1 cellular context compared by ENCODE assay signal in the genomic region with DNA sequence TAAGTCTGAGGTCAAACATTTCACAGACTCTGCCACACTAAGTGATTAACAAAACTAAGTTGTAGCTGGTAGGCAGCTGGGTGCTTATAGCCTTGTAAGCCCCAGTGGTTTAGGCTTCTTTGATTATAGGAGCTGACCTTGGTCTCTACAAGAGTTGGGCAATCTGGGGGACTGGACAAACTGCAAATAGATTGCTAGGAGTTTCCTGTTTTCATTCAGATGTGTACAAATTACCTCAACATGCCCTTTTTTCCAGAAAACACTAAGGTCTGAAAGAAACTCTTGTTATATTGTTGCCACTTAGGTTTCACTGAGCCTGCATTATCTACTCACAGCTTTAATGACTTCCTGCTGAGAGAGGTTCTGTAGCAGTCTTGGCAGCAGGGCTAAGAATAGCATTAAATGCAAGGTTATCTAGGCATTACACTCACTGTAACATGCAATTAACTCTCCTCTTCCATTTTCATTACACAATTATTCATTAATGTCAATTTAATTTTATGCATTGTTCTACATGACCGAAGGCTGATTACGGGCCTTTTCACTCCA.
TF ChIP-seq lines count a peak whose summit lies in the region.

No MANE protein-coding gene starts in this region.

TF ChIP-seq in HepG2, 621 proteins besides CTCF, POLR2A, EP300 and RAD21 (continued from another document and continues in another):
- TF ChIP-seq, protein P1, sequence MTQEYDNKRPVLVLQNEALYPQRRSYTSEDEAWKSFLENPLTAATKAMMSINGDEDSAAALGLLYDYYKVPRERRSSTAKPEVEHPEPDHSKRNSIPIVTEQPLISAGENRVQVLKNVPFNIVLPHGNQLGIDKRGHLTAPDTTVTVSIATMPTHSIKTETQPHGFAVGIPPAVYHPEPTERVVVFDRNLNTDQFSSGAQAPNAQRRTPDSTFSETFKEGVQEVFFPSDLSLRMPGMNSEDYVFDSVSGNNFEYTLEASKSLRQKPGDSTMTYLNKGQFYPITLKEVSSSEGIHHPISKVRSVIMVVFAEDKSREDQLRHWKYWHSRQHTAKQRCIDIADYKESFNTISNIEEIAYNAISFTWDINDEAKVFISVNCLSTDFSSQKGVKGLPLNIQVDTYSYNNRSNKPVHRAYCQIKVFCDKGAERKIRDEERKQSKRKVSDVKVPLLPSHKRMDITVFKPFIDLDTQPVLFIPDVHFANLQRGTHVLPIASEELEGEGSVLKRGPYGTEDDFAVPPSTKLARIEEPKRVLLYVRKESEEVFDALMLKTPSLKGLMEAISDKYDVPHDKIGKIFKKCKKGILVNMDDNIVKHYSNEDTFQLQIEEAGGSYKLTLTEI (CRISPR knock-in tag; conservative IDR thresholded peaks at IDR 0.05), result no peak
- TF ChIP-seq, protein P2, sequence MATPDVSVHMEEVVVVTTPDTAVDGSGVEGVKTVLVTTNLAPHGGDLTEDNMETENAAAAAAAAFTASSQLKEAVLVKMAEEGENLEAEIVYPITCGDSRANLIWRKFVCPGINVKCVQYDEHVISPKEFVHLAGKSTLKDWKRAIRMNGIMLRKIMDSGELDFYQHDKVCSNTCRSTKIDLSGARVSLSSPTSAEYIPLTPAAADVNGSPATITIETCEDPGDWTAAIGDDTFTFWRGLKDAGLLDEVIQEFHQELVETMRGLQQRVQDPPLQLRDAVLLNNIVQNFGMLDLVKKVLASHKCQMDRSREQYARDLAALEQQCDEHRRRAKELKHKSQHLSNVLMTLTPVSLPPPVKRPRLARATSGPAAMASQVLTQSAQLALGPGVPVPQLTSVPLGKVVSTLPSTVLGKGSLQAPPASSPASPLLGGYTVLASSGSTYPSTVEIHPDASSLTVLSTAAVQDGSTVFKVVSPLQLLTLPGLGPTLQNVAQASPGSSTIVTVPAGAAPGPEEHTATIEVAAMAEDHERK (CRISPR knock-in tag; IDR thresholded peaks at IDR 0.05; ENCODE audit: low read depth), result no peak
- TF ChIP-seq RAD51 (IDR thresholded peaks at IDR 0.05; ENCODE audit: borderline replicate concordance), result no peak
- no peak for TF ChIP-seq ZC3H4 (CRISPR knock-in tag; IDR thresholded peaks at IDR 0.05; ENCODE audit: borderline replicate concordance)
- TF ChIP-seq GFI1 (CRISPR knock-in tag; IDR thresholded peaks at IDR 0.05; ENCODE audit: borderline replicate concordance), result peak; percentile 49; the same call in 1 of the 2 replicates
- TF ChIP-seq RBAK (CRISPR knock-in tag; IDR thresholded peaks at IDR 0.05), result 0 out of 2 replicates have a peak, but pooled peaks have one; percentile 30
- TF ChIP-seq ZNF629 (CRISPR knock-in tag; conservative IDR thresholded peaks at IDR 0.05), result no peak
- no peak for TF ChIP-seq ARNT (IDR thresholded peaks at IDR 0.05)
- TF ChIP-seq, protein P3, sequence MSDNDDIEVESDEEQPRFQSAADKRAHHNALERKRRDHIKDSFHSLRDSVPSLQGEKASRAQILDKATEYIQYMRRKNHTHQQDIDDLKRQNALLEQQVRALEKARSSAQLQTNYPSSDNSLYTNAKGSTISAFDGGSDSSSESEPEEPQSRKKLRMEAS (IDR thresholded peaks at IDR 0.05), result 0 out of 2 replicates have a peak, but pooled peaks have one; percentile 21
- no peak for TF ChIP-seq RNF2 (conservative IDR thresholded peaks at IDR 0.05; ENCODE audit: low read depth)
- no peak for TF ChIP-seq ZFP37 (CRISPR knock-in tag; IDR thresholded peaks at IDR 0.05; ENCODE audit: borderline replicate concordance)
- TF ChIP-seq, protein P4, sequence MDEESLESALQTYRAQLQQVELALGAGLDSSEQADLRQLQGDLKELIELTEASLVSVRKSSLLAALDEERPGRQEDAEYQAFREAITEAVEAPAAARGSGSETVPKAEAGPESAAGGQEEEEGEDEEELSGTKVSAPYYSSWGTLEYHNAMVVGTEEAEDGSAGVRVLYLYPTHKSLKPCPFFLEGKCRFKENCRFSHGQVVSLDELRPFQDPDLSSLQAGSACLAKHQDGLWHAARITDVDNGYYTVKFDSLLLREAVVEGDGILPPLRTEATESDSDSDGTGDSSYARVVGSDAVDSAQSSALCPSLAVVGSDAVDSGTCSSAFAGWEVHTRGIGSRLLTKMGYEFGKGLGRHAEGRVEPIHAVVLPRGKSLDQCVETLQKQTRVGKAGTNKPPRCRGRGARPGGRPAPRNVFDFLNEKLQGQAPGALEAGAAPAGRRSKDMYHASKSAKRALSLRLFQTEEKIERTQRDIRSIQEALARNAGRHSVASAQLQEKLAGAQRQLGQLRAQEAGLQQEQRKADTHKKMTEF (CRISPR knock-in tag; IDR thresholded peaks at IDR 0.05), result peak; percentile 90
- TF ChIP-seq AKAP8 (CRISPR knock-in tag; IDR thresholded peaks at IDR 0.05), result no peak; the same call in 1 of the 2 replicates
- TF ChIP-seq ZNF354B (CRISPR knock-in tag; IDR thresholded peaks at IDR 0.05), result no peak
- TF ChIP-seq TP53 (CRISPR knock-in tag; conservative IDR thresholded peaks at IDR 0.05), result peak; percentile 35; the same call in 1 of the 2 replicates
- TF ChIP-seq ZNF333 (CRISPR knock-in tag; IDR thresholded peaks at IDR 0.05; ENCODE audit: borderline replicate concordance), result no peak
- TF ChIP-seq ZNF670 (CRISPR knock-in tag; IDR thresholded peaks at IDR 0.05; ENCODE audit: borderline replicate concordance), result no peak
- TF ChIP-seq ZFP36L2 (CRISPR knock-in tag; IDR thresholded peaks at IDR 0.05), result no peak
- no peak for TF ChIP-seq ZNF781 (CRISPR knock-in tag; IDR thresholded peaks at IDR 0.05; ENCODE audit: borderline replicate concordance, not compliant biosample characterization)
- no peak for TF ChIP-seq ZNF749 (CRISPR knock-in tag; IDR thresholded peaks at IDR 0.05; ENCODE audit: borderline replicate concordance)
- peak; percentile 69; the same call in 1 of the 2 replicates for TF ChIP-seq ZNF205 (CRISPR knock-in tag; IDR thresholded peaks at IDR 0.05)
- peak; percentile 93 for TF ChIP-seq ELF3 (CRISPR knock-in tag; IDR thresholded peaks at IDR 0.05)
- TF ChIP-seq GPN1 (CRISPR knock-in tag; IDR thresholded peaks at IDR 0.05; ENCODE audit: borderline replicate concordance), result no peak
- TF ChIP-seq ZNF331 (CRISPR knock-in tag; IDR thresholded peaks at IDR 0.05), result peak; percentile 80
- TF ChIP-seq GATAD1 (CRISPR knock-in tag; IDR thresholded peaks at IDR 0.05), result no peak; the same call in 1 of the 2 replicates
- no peak for TF ChIP-seq MAZ (IDR thresholded peaks at IDR 0.05; ENCODE audit: borderline replicate concordance, low read depth, low read length)
- TF ChIP-seq MAZ (CRISPR knock-in tag; IDR thresholded peaks at IDR 0.05; ENCODE audit: low read depth), result no peak; the same call in 1 of the 2 replicates
- no peak for TF ChIP-seq ZNF230 (CRISPR knock-in tag; IDR thresholded peaks at IDR 0.05)
- peak; percentile 43; the same call in 1 of the 2 replicates for TF ChIP-seq REPIN1 (CRISPR knock-in tag; IDR thresholded peaks at IDR 0.05; ENCODE audit: borderline replicate concordance, low read depth)
- no peak for TF ChIP-seq ZNF761 (CRISPR knock-in tag; conservative IDR thresholded peaks at IDR 0.05)
- TF ChIP-seq, protein P5, sequence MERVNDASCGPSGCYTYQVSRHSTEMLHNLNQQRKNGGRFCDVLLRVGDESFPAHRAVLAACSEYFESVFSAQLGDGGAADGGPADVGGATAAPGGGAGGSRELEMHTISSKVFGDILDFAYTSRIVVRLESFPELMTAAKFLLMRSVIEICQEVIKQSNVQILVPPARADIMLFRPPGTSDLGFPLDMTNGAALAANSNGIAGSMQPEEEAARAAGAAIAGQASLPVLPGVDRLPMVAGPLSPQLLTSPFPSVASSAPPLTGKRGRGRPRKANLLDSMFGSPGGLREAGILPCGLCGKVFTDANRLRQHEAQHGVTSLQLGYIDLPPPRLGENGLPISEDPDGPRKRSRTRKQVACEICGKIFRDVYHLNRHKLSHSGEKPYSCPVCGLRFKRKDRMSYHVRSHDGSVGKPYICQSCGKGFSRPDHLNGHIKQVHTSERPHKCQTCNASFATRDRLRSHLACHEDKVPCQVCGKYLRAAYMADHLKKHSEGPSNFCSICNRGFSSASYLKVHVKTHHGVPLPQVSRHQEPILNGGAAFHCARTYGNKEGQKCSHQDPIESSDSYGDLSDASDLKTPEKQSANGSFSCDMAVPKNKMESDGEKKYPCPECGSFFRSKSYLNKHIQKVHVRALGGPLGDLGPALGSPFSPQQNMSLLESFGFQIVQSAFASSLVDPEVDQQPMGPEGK (CRISPR knock-in tag; IDR thresholded peaks at IDR 0.05), result peak; percentile 62; the same call in 1 of the 2 replicates
- TF ChIP-seq, protein P6, sequence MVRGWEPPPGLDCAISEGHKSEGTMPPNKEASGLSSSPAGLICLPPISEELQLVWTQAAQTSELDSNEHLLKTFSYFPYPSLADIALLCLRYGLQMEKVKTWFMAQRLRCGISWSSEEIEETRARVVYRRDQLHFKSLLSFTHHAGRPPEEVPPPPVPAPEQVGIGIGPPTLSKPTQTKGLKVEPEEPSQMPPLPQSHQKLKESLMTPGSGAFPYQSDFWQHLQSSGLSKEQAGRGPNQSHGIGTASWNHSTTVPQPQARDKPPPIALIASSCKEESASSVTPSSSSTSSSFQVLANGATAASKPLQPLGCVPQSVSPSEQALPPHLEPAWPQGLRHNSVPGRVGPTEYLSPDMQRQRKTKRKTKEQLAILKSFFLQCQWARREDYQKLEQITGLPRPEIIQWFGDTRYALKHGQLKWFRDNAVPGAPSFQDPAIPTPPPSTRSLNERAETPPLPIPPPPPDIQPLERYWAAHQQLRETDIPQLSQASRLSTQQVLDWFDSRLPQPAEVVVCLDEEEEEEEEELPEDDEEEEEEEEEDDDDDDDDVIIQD (CRISPR knock-in tag; IDR thresholded peaks at IDR 0.05; ENCODE audit: low read depth), result peak; percentile 74
- no peak for TF ChIP-seq DNMT3B (CRISPR knock-in tag; conservative IDR thresholded peaks at IDR 0.05)
- TF ChIP-seq RARG (CRISPR knock-in tag; IDR thresholded peaks at IDR 0.05; ENCODE audit: low read depth), result no peak
- TF ChIP-seq RFX1 (IDR thresholded peaks at IDR 0.05), result no peak
- TF ChIP-seq CBX1 (IDR thresholded peaks at IDR 0.05; ENCODE audit: low read depth), result no peak
- no peak for TF ChIP-seq ZZZ3 (CRISPR knock-in tag; IDR thresholded peaks at IDR 0.05; ENCODE audit: borderline replicate concordance)
- no peak for TF ChIP-seq ZNF775 (CRISPR knock-in tag; IDR thresholded peaks at IDR 0.05; ENCODE audit: borderline replicate concordance)
- TF ChIP-seq, protein P7, sequence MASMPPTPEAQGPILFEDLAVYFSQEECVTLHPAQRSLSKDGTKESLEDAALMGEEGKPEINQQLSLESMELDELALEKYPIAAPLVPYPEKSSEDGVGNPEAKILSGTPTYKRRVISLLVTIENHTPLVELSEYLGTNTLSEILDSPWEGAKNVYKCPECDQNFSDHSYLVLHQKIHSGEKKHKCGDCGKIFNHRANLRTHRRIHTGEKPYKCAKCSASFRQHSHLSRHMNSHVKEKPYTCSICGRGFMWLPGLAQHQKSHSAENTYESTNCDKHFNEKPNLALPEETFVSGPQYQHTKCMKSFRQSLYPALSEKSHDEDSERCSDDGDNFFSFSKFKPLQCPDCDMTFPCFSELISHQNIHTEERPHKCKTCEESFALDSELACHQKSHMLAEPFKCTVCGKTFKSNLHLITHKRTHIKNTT (CRISPR knock-in tag; IDR thresholded peaks at IDR 0.05), result no peak
- no peak for TF ChIP-seq ZNF619 (CRISPR knock-in tag; IDR thresholded peaks at IDR 0.05)
- peak; percentile 51; the same call in 1 of the 2 replicates for TF ChIP-seq GABPB1 (CRISPR knock-in tag; IDR thresholded peaks at IDR 0.05)
- TF ChIP-seq, protein P8, sequence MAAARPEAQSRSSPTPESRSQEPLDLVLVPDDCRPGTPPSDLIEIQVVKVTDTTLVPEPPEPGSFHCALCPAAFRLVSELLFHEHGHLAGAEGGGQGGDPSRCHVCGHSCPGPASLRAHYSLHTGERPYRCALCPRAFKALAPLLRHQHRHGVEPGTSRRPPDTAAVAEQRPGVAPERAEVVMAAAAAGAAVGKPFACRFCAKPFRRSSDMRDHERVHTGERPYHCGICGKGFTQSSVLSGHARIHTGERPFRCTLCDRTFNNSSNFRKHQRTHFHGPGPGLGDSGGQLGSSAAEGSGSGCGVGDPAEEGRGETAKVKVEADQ (CRISPR knock-in tag; IDR thresholded peaks at IDR 0.05; ENCODE audit: borderline replicate concordance), result no peak
- TF ChIP-seq, protein P9, sequence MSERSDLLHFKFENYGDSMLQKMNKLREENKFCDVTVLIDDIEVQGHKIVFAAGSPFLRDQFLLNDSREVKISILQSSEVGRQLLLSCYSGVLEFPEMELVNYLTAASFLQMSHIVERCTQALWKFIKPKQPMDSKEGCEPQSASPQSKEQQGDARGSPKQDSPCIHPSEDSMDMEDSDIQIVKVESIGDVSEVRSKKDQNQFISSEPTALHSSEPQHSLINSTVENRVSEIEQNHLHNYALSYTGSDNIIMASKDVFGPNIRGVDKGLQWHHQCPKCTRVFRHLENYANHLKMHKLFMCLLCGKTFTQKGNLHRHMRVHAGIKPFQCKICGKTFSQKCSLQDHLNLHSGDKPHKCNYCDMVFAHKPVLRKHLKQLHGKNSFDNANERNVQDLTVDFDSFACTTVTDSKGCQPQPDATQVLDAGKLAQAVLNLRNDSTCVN (CRISPR knock-in tag; IDR thresholded peaks at IDR 0.05; ENCODE audit: borderline replicate concordance), result no peak
- TF ChIP-seq ZNF33B (CRISPR knock-in tag; IDR thresholded peaks at IDR 0.05), result no peak
- TF ChIP-seq MIER2 (CRISPR knock-in tag; IDR thresholded peaks at IDR 0.05), result peak; percentile 76
- no peak for TF ChIP-seq MXI1 (IDR thresholded peaks at IDR 0.05; ENCODE audit: borderline replicate concordance, low read depth, low read length)
- no peak for TF ChIP-seq ZNF816 (CRISPR knock-in tag; IDR thresholded peaks at IDR 0.05; ENCODE audit: borderline replicate concordance)
- no peak for TF ChIP-seq MATR3 (CRISPR knock-in tag; IDR thresholded peaks at IDR 0.05)
- peak; percentile 87; the same call in 1 of the 2 replicates for TF ChIP-seq GATA4 (IDR thresholded peaks at IDR 0.05; ENCODE audit: borderline replicate concordance, low read depth)
- no peak for TF ChIP-seq FOXP1 (IDR thresholded peaks at IDR 0.05)
- TF ChIP-seq FOXP1 (CRISPR knock-in tag; IDR thresholded peaks at IDR 0.05), result peak; percentile 97
- TF ChIP-seq, protein P10, sequence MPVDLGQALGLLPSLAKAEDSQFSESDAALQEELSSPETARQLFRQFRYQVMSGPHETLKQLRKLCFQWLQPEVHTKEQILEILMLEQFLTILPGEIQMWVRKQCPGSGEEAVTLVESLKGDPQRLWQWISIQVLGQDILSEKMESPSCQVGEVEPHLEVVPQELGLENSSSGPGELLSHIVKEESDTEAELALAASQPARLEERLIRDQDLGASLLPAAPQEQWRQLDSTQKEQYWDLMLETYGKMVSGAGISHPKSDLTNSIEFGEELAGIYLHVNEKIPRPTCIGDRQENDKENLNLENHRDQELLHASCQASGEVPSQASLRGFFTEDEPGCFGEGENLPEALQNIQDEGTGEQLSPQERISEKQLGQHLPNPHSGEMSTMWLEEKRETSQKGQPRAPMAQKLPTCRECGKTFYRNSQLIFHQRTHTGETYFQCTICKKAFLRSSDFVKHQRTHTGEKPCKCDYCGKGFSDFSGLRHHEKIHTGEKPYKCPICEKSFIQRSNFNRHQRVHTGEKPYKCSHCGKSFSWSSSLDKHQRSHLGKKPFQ (CRISPR knock-in tag; IDR thresholded peaks at IDR 0.05; ENCODE audit: insufficient replicate concordance), result peak; percentile 42
- TF ChIP-seq ELF4 (CRISPR knock-in tag; IDR thresholded peaks at IDR 0.05; ENCODE audit: borderline replicate concordance), result no peak
- TF ChIP-seq ZNF124 (CRISPR knock-in tag; IDR thresholded peaks at IDR 0.05), result no peak
- peak; percentile 20; the same call in 1 of the 2 replicates for TF ChIP-seq SIX4 (CRISPR knock-in tag; IDR thresholded peaks at IDR 0.05)
- TF ChIP-seq PRMT3 (CRISPR knock-in tag; IDR thresholded peaks at IDR 0.05; ENCODE audit: borderline replicate concordance, low read depth), result no peak
- TF ChIP-seq ZNF484 (CRISPR knock-in tag; IDR thresholded peaks at IDR 0.05; ENCODE audit: borderline replicate concordance, low read depth), result no peak
